Comparison of ENCODE assay signal across 8 cellular contexts in the genomic region with DNA sequence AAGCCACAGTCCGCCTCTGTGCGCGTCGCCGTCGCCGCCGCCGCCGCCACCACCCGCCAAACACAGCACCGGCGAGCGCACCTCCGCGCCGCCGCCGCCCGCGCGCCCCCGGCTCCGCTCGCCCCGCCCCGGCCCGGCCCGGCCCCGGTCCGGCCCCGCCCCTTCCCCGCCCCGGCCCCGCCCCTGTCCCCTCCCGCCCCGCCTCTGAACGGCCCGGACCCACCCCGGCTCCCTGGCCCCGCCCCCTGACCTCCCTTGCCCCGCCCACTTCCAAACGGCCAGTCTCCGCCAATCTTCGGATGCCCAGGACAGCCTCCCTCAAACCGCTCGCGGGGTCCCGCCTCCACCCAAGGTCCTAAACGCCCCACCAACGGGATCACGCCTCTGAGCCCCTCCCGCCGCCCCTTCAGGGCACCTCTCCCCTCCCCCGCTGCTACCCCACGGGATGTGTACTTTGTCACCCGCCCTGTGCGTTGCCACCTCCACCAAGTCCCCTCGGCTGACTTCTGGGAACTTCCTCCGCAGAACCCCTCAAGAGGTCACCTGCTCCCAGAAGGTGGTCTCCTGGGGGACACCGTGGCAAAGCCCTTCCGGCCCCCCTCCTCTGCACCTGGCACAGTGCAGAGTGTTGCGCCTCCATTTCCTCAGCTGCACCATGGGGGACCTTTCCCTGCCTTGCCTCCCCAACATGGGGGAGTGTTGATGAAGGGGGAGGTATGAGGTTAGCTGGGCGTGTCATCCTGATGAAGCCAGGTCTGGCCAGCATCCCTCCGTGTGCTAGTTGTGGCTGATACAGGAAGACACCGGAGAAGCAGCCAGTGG. TPM values are rescaled to one million over a fixed set of nuclear protein-coding genes. Genes with fewer than 3 reads are reported as not detected.
A peak's percentile ranks its signal among the peaks of the same experiment; 100 is the strongest.
DNase-seq lines count a peak whose midpoint lies in the region; ATAC-seq and TF ChIP-seq lines count a peak whose summit lies in the region.

A gene (minus strand): TSS at position 85 of the 822 bp plus-strand sequence. CDS start 191 bp downstream, outside the sequence.

- peak within 1 kb of the TSS; percentile 87 for H3K27ac Mint-ChIP-seq in activated T-helper 17 cell treated with anti-CD3 and anti-CD28 coated beads, Interleukin-2, amount 50 U/mL, for 72 hours
- H3K27ac Mint-ChIP-seq in naive thymus-derived CD4-positive, alpha-beta T cell = peak within 1 kb of the TSS; percentile 72 to 93 (median 87)
- H3K27ac Mint-ChIP-seq in stimulated activated effector memory CD8-positive, alpha-beta T cell treated with anti-CD3 and anti-CD28 coated beads, Interleukin-12 subunit alpha, Interleukin-12 subunit beta, amount 100 ng/mL, for 72 hours = peak within 1 kb of the TSS; percentile 92

- peak within 1 kb of the TSS; percentile 88 for H3K4me3 Mint-ChIP-seq in activated T-helper 17 cell treated with anti-CD3 and anti-CD28 coated beads, Interleukin-2, amount 50 U/mL, for 72 hours
- peak within 1 kb of the TSS; percentile 85 to 99 (median 94) for H3K4me3 Mint-ChIP-seq in naive thymus-derived CD4-positive, alpha-beta T cell
- H3K4me3 Mint-ChIP-seq in stimulated activated effector memory CD8-positive, alpha-beta T cell treated with anti-CD3 and anti-CD28 coated beads, Interleukin-12 subunit alpha, Interleukin-12 subunit beta, amount 100 ng/mL, for 72 hours = peak within 1 kb of the TSS; percentile 92

- H3K27me3 Mint-ChIP-seq in activated T-helper 17 cell treated with anti-CD3 and anti-CD28 coated beads, Interleukin-2, amount 50 U/mL, for 72 hours = no peaks in the 10 kb centered on the region
- H3K27me3 Mint-ChIP-seq in naive thymus-derived CD4-positive, alpha-beta T cell = peaks cover 0 to 2% (median 0%) of the 10 kb centered on the region in 5 donors

- H3K4me3 ChIP-seq in fibroblast of lung (replicated peaks in 1 of 4; ENCODE audit: control extremely low read depth in 1 of 4, insufficient read depth in 1 of 4, low read depth in 3 of 4, low read length in 4 of 4) = peak within 1 kb of the TSS; percentile 61 to 73 (median 71)
- H3K4me3 ChIP-seq in naive thymus-derived CD4-positive, alpha-beta T cell (ENCODE audit: low read length) = peak within 1 kb of the TSS; percentile 60

- H3K27ac ChIP-seq in fibroblast of lung (ENCODE audit: insufficient read depth, low read length) = no peak within 1 kb of the TSS
- H3K27ac ChIP-seq in naive thymus-derived CD4-positive, alpha-beta T cell (ENCODE audit: low read depth, low read length) = peak within 1 kb of the TSS; percentile 66

- H3K9me3 ChIP-seq in ES-I3 (ENCODE audit: control insufficient read depth, insufficient read depth, low read length) (no peaks in the 10 kb centered on the region), fibroblast of lung (ENCODE audit: control insufficient read depth, insufficient read depth, low read depth, low read length) (no peaks in the 10 kb centered on the region)
- H3K9me3 ChIP-seq in naive thymus-derived CD4-positive, alpha-beta T cell (ENCODE audit: control insufficient read depth in 2 of 3, low read length in 3 of 3) = no peaks in the 10 kb centered on the region

- H3K4me1 ChIP-seq in ES-I3 (ENCODE audit: insufficient read depth, low read length) (peaks cover 15% of the 10 kb centered on the region), fibroblast of lung (ENCODE audit: control insufficient read depth, extremely low read depth, insufficient read depth, low read length) (peaks cover 3% of the 10 kb centered on the region)
- H3K4me1 ChIP-seq in naive thymus-derived CD4-positive, alpha-beta T cell (ENCODE audit: control insufficient read depth in 2 of 2, insufficient read depth in 2 of 2, low read length in 2 of 2) = peaks cover 11 to 17% of the 10 kb centered on the region in 2 donors

- no peaks in the 10 kb centered on the region for H3K4me1 Mint-ChIP-seq in activated T-helper 17 cell treated with anti-CD3 and anti-CD28 coated beads, Interleukin-2, amount 50 U/mL, for 72 hours
- H3K4me1 Mint-ChIP-seq in naive thymus-derived CD4-positive, alpha-beta T cell = peaks cover 18 to 40% (median 32%) of the 10 kb centered on the region in 7 donors
- H3K4me1 Mint-ChIP-seq in stimulated activated effector memory CD8-positive, alpha-beta T cell treated with anti-CD3 and anti-CD28 coated beads, Interleukin-12 subunit alpha, Interleukin-12 subunit beta, amount 100 ng/mL, for 72 hours = peaks cover 48% of the 10 kb centered on the region

- H3K79me2 ChIP-seq in fibroblast of lung (ENCODE audit: control insufficient read depth, insufficient read depth, low read length) = no peaks in the 10 kb centered on the region

- H2AFZ ChIP-seq in fibroblast of lung (ENCODE audit: low read length) = peak within 1 kb of the TSS; percentile 57

- H3K36me3 ChIP-seq in ES-I3 (ENCODE audit: insufficient read depth, low read length) = 0 out of 2 replicates have a peak, but pooled peaks cover 4% of the 10 kb centered on the region
- no peaks in the 10 kb centered on the region for H3K36me3 ChIP-seq in fibroblast of lung (ENCODE audit: control insufficient read depth, insufficient read depth, low read length)
- H3K36me3 ChIP-seq in naive thymus-derived CD4-positive, alpha-beta T cell (ENCODE audit: control insufficient read depth in 2 of 3, insufficient read depth in 3 of 3, low read length in 3 of 3) = no peaks in the 10 kb centered on the region

- intact Hi-C loops in naive thymus-derived CD4-positive, alpha-beta T cell (cut with micrococcal nuclease) = loop anchor here (1.0 to 10.0 kb wide), 12 partner anchors 28 to 1494 kb away; a partner anchor contains a TSS

- TF ChIP-seq CTCF in fibroblast of lung (conservative IDR thresholded peaks at IDR 0.05 in 1 of 2, IDR thresholded peaks at IDR 0.05 in 1 of 2; ENCODE audit: low read depth in 1 of 2, low read length in 2 of 2) = no peak

- CTCF ChIA-PET in naive thymus-derived CD4-positive, alpha-beta T cell (lab: Charles Lee) = no interaction called here

- ATAC-seq in HG03159 (IDR thresholded peaks at IDR 0.05; ENCODE audit: unreplicated experiment) = peak; percentile 55
- peak; percentile 77 for ATAC-seq in activated T-helper 17 cell treated with anti-CD3 and anti-CD28 coated beads, Interleukin-2, amount 50 U/mL, for 72 hours (replicated peaks)
- peak; percentile 90 for ATAC-seq in naive thymus-derived CD4-positive, alpha-beta T cell
- peak; percentile 74 for ATAC-seq in stimulated activated effector memory CD8-positive, alpha-beta T cell treated with anti-CD3 and anti-CD28 coated beads, Interleukin-12 subunit alpha, Interleukin-12 subunit beta, amount 100 ng/mL, for 72 hours

- H3K9me3 Mint-ChIP-seq in activated T-helper 17 cell treated with anti-CD3 and anti-CD28 coated beads, Interleukin-2, amount 50 U/mL, for 72 hours = no peaks in the 10 kb centered on the region
- H3K9me3 Mint-ChIP-seq in naive thymus-derived CD4-positive, alpha-beta T cell = no peaks in the 10 kb centered on the region
- no peaks in the 10 kb centered on the region for H3K9me3 Mint-ChIP-seq in stimulated activated effector memory CD8-positive, alpha-beta T cell treated with anti-CD3 and anti-CD28 coated beads, Interleukin-12 subunit alpha, Interleukin-12 subunit beta, amount 100 ng/mL, for 72 hours

- H3K36me3 Mint-ChIP-seq in activated T-helper 17 cell treated with anti-CD3 and anti-CD28 coated beads, Interleukin-2, amount 50 U/mL, for 72 hours (ENCODE audit: low read depth) = no peaks in the 10 kb centered on the region
- peaks cover 0 to 8% (median 0%) of the 10 kb centered on the region in 5 donors for H3K36me3 Mint-ChIP-seq in naive thymus-derived CD4-positive, alpha-beta T cell
- peaks cover 19% of the 10 kb centered on the region for H3K36me3 Mint-ChIP-seq in stimulated activated effector memory CD8-positive, alpha-beta T cell treated with anti-CD3 and anti-CD28 coated beads, Interleukin-12 subunit alpha, Interleukin-12 subunit beta, amount 100 ng/mL, for 72 hours

- H3K4me2 ChIP-seq in fibroblast of lung (ENCODE audit: extremely low read depth, insufficient read depth, low read length) = peak within 1 kb of the TSS; percentile 88

- peak within 1 kb of the TSS; percentile 91 for H3K9ac ChIP-seq in ES-I3 (ENCODE audit: low read depth, low read length)
- H3K9ac ChIP-seq in fibroblast of lung (ENCODE audit: insufficient read depth, low read length) = peak within 1 kb of the TSS; percentile 58

- DNase-seq in RKO (ENCODE audit: low spot score) = peak; percentile 66
- DNase-seq in fibroblast of lung (ENCODE audit: low read depth in 2 of 2) = peak; percentile 49 to 64
- DNase-seq in naive thymus-derived CD4-positive, alpha-beta T cell = peak; percentile 62 to 84 (median 74)
- peak; percentile 69 to 93 for DNase-seq in stimulated activated effector memory CD8-positive, alpha-beta T cell treated with anti-CD3 and anti-CD28 coated beads, Interleukin-12 subunit alpha, Interleukin-12 subunit beta, amount 100 ng/mL, for 72 hours (ENCODE audit: low spot score in 2 of 2)
- no peak for DNase-seq in NCI-H1092 treated with DMSO at 0.1 percent for 48 hours (lab: John Stamatoyannopoulos, UW)

- H4K20me1 ChIP-seq in fibroblast of lung (ENCODE audit: control insufficient read depth, extremely low read depth, insufficient read depth, low read length) = no peaks in the 10 kb centered on the region

- no peaks in the 10 kb centered on the region for H3K27me3 ChIP-seq in fibroblast of lung (ENCODE audit: control insufficient read depth, insufficient read depth, low read length)
- no peaks in the 10 kb centered on the region for H3K27me3 ChIP-seq in naive thymus-derived CD4-positive, alpha-beta T cell (ENCODE audit: control insufficient read depth in 2 of 2, insufficient read depth in 2 of 2, low read length in 2 of 2)

- POLR2A ChIA-PET in naive thymus-derived CD4-positive, alpha-beta T cell (lab: Charles Lee) = no interaction called here

RNA-seq across cellular contexts. Expression of the gene that starts here (rescaled TPM):
- total RNA-seq in activated T-helper 17 cell treated with anti-CD3 and anti-CD28 coated beads, Interleukin-2, amount 50 U/mL, for 72 hours = 10 to 100 TPM in 1 of 2 donors, 1 to 10 TPM in 1; 8.7 to 24.1 TPM
- total RNA-seq in fibroblast of lung = 20.5 and 30.9 TPM in 2 replicates
- polyA plus RNA-seq in fibroblast of lung = 28.2 and 38.2 TPM in 2 replicates
- 27.0 and 40.8 TPM in 2 replicates for polyA plus RNA-seq in fibroblast of lung (2012)
- polyA minus RNA-seq in fibroblast of lung (ENCODE audit: low replicate concordance) = 31.9 and 49.4 TPM in 2 replicates
- 10 to 100 TPM; 13.2 to 58.2 (median 27.9) TPM for total RNA-seq in naive thymus-derived CD4-positive, alpha-beta T cell
- polyA plus RNA-seq in naive thymus-derived CD4-positive, alpha-beta T cell = 1 to 10 TPM; 2.3 to 2.5 TPM
